In genomic region chr16:66511615-66512500, GRCh38 we compare ENCODE assay signal across 8 cellular contexts. TPM values are rescaled to one million over a fixed set of nuclear protein-coding genes. Genes with fewer than 3 reads are reported as not detected.
DNase-seq lines count a peak whose midpoint lies in the region; ATAC-seq, FAIRE-seq and TF ChIP-seq lines count a peak whose summit lies in the region.

No MANE protein-coding gene starts in this region.

- H3K27ac ChIP-seq in trophoblast cell (ENCODE audit: low read depth, low read length) = no peak overlapping the region

- no peaks in the 10 kb centered on the region for H3K36me3 ChIP-seq in trophoblast cell (ENCODE audit: control insufficient read depth in 1 of 2, insufficient read depth in 2 of 2, low read length in 2 of 2)

- TF ChIP-seq POLR2A in GM12891 (IDR thresholded peaks at IDR 0.05; ENCODE audit: low read depth, low read length) = no peak

- no peak overlapping the region for H3K4me2 ChIP-seq in trophoblast cell (ENCODE audit: low read length)

- no peak overlapping the region for H3K4ac ChIP-seq in trophoblast cell (ENCODE audit: low read depth, low read length)

- H3K4me1 ChIP-seq in trophoblast cell (ENCODE audit: control insufficient read depth in 1 of 2, insufficient read depth in 2 of 2, low read length in 2 of 2) = peaks cover 22% of the 10 kb centered on the region in 2 experiments

- no peak overlapping the region for H4K12ac ChIP-seq in trophoblast cell (ENCODE audit: low read depth, low read length)

- in situ Hi-C loops in G401 (cut with HindIII; ENCODE audit: low sequenced_read_pairs) = no loop called here

- H3K9ac ChIP-seq in trophoblast cell (ENCODE audit: low read length) = no peak overlapping the region

- H3K79me2 ChIP-seq in trophoblast cell (ENCODE audit: control insufficient read depth, insufficient read depth, low read length, poor library complexity) = no peaks in the 10 kb centered on the region

- H3K23ac ChIP-seq in trophoblast cell (ENCODE audit: low read length) = no peak overlapping the region

- H3K14ac ChIP-seq in trophoblast cell (ENCODE audit: low read length) = no peak overlapping the region

- H2BK120ac ChIP-seq in trophoblast cell (ENCODE audit: insufficient read depth, low read length, poor library complexity) = peak overlapping the region; percentile 18

- ATAC-seq in GM21367 (IDR thresholded peaks at IDR 0.05; ENCODE audit: unreplicated experiment) = no peak

- no peak overlapping the region for H2AFZ ChIP-seq in trophoblast cell (ENCODE audit: insufficient read depth, low read length, poor library complexity)

- H3K27me3 ChIP-seq in trophoblast cell (ENCODE audit: insufficient read depth, low read length) = no peaks in the 10 kb centered on the region

- peak overlapping the region; percentile 42 for H2BK12ac ChIP-seq in trophoblast cell (ENCODE audit: low read length)

- TF ChIP-seq CTCF in fibroblast of mammary gland (conservative IDR thresholded peaks at IDR 0.05; ENCODE audit: control insufficient read depth, insufficient read depth, low read depth, low read length) = peak; percentile 12

- H4K8ac ChIP-seq in trophoblast cell (ENCODE audit: low read depth, low read length) = no peak overlapping the region

- H3K4me3 ChIP-seq in fibroblast of mammary gland (ENCODE audit: control insufficient read depth, low read depth, low read length) (no peak overlapping the region), trophoblast cell (ENCODE audit: low read depth, low read length) (no peak overlapping the region)

- H2BK5ac ChIP-seq in trophoblast cell (ENCODE audit: low read depth, low read length, poor library complexity) = no peak overlapping the region

- H3K79me1 ChIP-seq in trophoblast cell (ENCODE audit: low read length) = peaks cover 6% of the 10 kb centered on the region

- H2AK5ac ChIP-seq in trophoblast cell (ENCODE audit: low read length) = peak overlapping the region; percentile 45

- WGBS in trophoblast cell (ENCODE audit: extremely low coverage, insufficient coverage, insufficient read length) = no CpG with 5 or more reads among the region's 13 CpGs

- FAIRE-seq in GM12891 (lab: Jason Lieb, UNC) = no peak

- DNase-seq in G401 (ENCODE audit: low spot score) = peak; percentile 63
- peak; percentile 40 for DNase-seq in RPMI8226
- peak; percentile 84 for DNase-seq in fibroblast of mammary gland (ENCODE audit: low read depth)
- DNase-seq in trophoblast cell = peak; percentile 95 to 97
- DNase-seq in NOMO-1 (lab: John Stamatoyannopoulos, UW; ENCODE audit: unreplicated experiment in 2 of 2) = no peak
- DNase-seq in activated gamma-delta T cell treated with Interleukin-2 at 50 U/mL for 16 hours = no peak
- no peak for DNase-seq in GM12891 (ENCODE audit: insufficient read length, low spot score)

- peak overlapping the region; percentile 22 for H4K91ac ChIP-seq in trophoblast cell (ENCODE audit: low read depth, low read length)

- H3K18ac ChIP-seq in trophoblast cell (ENCODE audit: low read length) = no peak overlapping the region

- peaks cover 2% of the 10 kb centered on the region for H3K9me3 ChIP-seq in trophoblast cell (ENCODE audit: insufficient read depth, low read depth, low read length)

TF ChIP-seq in GM12891, 5 proteins besides CTCF, POLR2A, EP300 and RAD21:
- TF ChIP-seq PAX5 (IDR thresholded peaks at IDR 0.05; ENCODE audit: insufficient read depth, low read length, severe bottlenecking) = no peak
- no peak for TF ChIP-seq TAF1 (IDR thresholded peaks at IDR 0.05; ENCODE audit: low read depth, low read length)
- no peak for TF ChIP-seq SPI1 (IDR thresholded peaks at IDR 0.05; ENCODE audit: low read depth, low read length)
- TF ChIP-seq POLR2AphosphoS5 (IDR thresholded peaks at IDR 0.05; ENCODE audit: low read depth, low read length) = no peak
- TF ChIP-seq POU2F2 (IDR thresholded peaks at IDR 0.05; ENCODE audit: low read depth, low read length) = no peak
TF ChIP-seq in GM12891: peak in this region for 0.

RNA-seq across cellular contexts. Expression of gene TK2, which starts 38.1 kb away (rescaled TPM):
- total RNA-seq in G401 (2014; rRNA removed; shearing (Covaris generic)) = 10.3 and 15.8 TPM in 2 replicates
- 3.4 and 3.7 TPM in 2 replicates for polyA plus RNA-seq in trophoblast cell (2013)
- polyA plus RNA-seq in GM12891 (2012; ENCODE audit: low read depth, missing spikeins) = 4.9 TPM

RNA-seq across cellular contexts. Expression of gene CKLF, which starts 40.5 kb away (rescaled TPM):
- 122 and 134 TPM in 2 replicates for total RNA-seq in G401 (2014; rRNA removed; shearing (Covaris generic))
- 27.2 and 28.1 TPM in 2 replicates for polyA plus RNA-seq in trophoblast cell (2013)
- 90.7 TPM for polyA plus RNA-seq in GM12891 (2012; ENCODE audit: low read depth, missing spikeins)

RNA-seq across cellular contexts. Expression of gene CMTM1, which starts 54.4 kb away (rescaled TPM):
- 3.1 TPM in 1 of 2 replicates, not detected in the other for total RNA-seq in G401 (2014; rRNA removed; shearing (Covaris generic))
- 1.4 TPM in 2 replicates for polyA plus RNA-seq in trophoblast cell (2013)
- 0.42 TPM for polyA plus RNA-seq in GM12891 (2012; ENCODE audit: low read depth, missing spikeins)

Comparison
In these comparisons a context has a peak if more than half of its experiments do, and no peak if none do; other contexts are left out.
1. DNase-seq: peak in G401 (single experiment), RPMI8226 (single experiment), fibroblast of mammary gland (single experiment) and trophoblast cell (2 of 2); none in NOMO-1 (0 of 2), activated gamma-delta T cell treated with Interleukin-2 at 50 U/mL for 16 hours (single experiment) and GM12891 (single experiment).